ENCODE assay signal across 1 cellular context in the genomic region with DNA sequence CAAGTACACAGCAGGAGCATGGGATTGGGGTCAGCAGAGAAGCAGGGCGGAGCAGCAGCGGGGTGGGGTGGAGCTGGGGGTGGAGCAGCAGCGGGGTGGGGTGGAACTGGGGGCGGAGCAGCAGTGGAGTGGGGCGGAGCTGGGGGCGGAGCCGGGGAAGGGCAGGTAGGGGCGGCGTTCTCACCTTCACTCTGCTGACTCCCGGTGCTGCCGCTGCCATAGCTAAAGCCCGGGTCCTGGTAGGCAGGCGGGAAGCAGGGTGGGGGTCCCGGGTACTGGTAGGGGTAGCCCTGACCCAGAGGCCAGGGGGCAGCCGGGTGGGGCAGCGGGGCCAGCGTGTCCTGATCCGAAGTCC.
TF ChIP-seq lines count a peak whose summit lies in the region.

No MANE protein-coding gene starts in this region.

TF ChIP-seq in GM12878, 131 proteins besides CTCF, POLR2A, EP300 and RAD21:
- TF ChIP-seq RCOR1 (conservative IDR thresholded peaks at IDR 0.05; ENCODE audit: low read depth, low read length), result no peak
TF ChIP-seq in GM12878: peak in this region for 0.
